In genomic region chr16:1494129-1494640, GRCh38 we compare ENCODE assay signal across 8 cellular contexts. TPM values are rescaled to one million over a fixed set of nuclear protein-coding genes. Genes with fewer than 3 reads are reported as not detected.
DNase-seq lines count a peak whose midpoint lies in the region; ATAC-seq and TF ChIP-seq lines count a peak whose summit lies in the region.

No MANE protein-coding gene starts in this region.

- H3K4me3 Mint-ChIP-seq in naive thymus-derived CD8-positive, alpha-beta T cell = peak overlapping the region; percentile 76 to 99 (median 92)

- no peaks in the 10 kb centered on the region for H3K27me3 Mint-ChIP-seq in naive thymus-derived CD8-positive, alpha-beta T cell

- ATAC-seq in esophagus mucosa (peak; percentile 24), GM21526 (IDR thresholded peaks at IDR 0.05; ENCODE audit: low FRiP score, unreplicated experiment) (no peak), GM18519 (IDR thresholded peaks at IDR 0.05; ENCODE audit: low FRiP score, unreplicated experiment) (no peak), HG03571 (IDR thresholded peaks at IDR 0.05; ENCODE audit: unreplicated experiment) (no peak)
- ATAC-seq in naive thymus-derived CD8-positive, alpha-beta T cell = no peak

- POLR2A ChIA-PET in GM10248 (lab: Yijun Ruan, JAX) = no interaction called here
- POLR2A ChIA-PET in naive thymus-derived CD8-positive, alpha-beta T cell (lab: Charles Lee) = interaction anchor here (0.6 to 3.9 kb wide), 7 partner anchors 31 to 229 kb away, joined by 3 to 37 read pairs (median 5); partner anchors contain the start of genes TMEM204 and UQCC4

- H3K36me3 Mint-ChIP-seq in naive thymus-derived CD8-positive, alpha-beta T cell = peaks cover 0 to 22% (median 0%) of the 10 kb centered on the region in 3 donors

- TF ChIP-seq CTCF in 22Rv1 (IDR thresholded peaks at IDR 0.05) (peak; percentile 29; the same call in 1 of the 2 replicates), GM10248 (IDR thresholded peaks at IDR 0.05; ENCODE audit: control extremely low read depth, extremely low read depth, low read depth, missing control alignments) (peak; percentile 16)

- H3K27ac ChIP-seq in 22Rv1 = peak overlapping the region; percentile 84

- in situ Hi-C loops in SK-MEL-5 (cut with HindIII; ENCODE audit: low pct_unique_long_range_greater_than_20kb, low sequenced_read_pairs) = no loop called here

- CTCF ChIA-PET in GM10248 (lab: Yijun Ruan, JAX) = no interaction called here

- H3K27ac Mint-ChIP-seq in naive thymus-derived CD8-positive, alpha-beta T cell = peak overlapping the region in 6 of 10 donors; percentile 26 to 100 (median 70)

- H3K4me1 Mint-ChIP-seq in naive thymus-derived CD8-positive, alpha-beta T cell = peaks cover 2 to 33% (median 15%) of the 10 kb centered on the region in 4 donors

- no peak for DNase-seq in GM10248 (ENCODE audit: extremely low spot score)
- peak; percentile 61 for DNase-seq in SK-MEL-5 (ENCODE audit: low read depth, low spot score)
- no peak for DNase-seq in naive thymus-derived CD8-positive, alpha-beta T cell

- no peaks in the 10 kb centered on the region for H3K9me3 Mint-ChIP-seq in naive thymus-derived CD8-positive, alpha-beta T cell

RNA-seq across cellular contexts. Expression of gene TELO2, which starts 1.0 kb away (rescaled TPM):
- total RNA-seq in SK-MEL-5 (2014; rRNA removed; shearing (Covaris generic)) = 9.5 and 9.8 TPM in 2 replicates
- polyA plus RNA-seq in SK-MEL-5 (2015; cell fraction: cytosol; rRNA removed) = 33.4 and 38.1 TPM in 2 replicates
- polyA plus RNA-seq in SK-MEL-5 (2015; cell fraction: nucleus; rRNA removed) = 291 and 304 TPM in 2 replicates
- 21.3 TPM for total RNA-seq in esophagus mucosa
- total RNA-seq in naive thymus-derived CD8-positive, alpha-beta T cell = 10 to 100 TPM; 42.6 to 51.5 TPM
- 10 to 100 TPM in 2 of 3 donors, 1 to 10 TPM in 1; 9.8 to 18.1 (median 14.9) TPM for polyA plus RNA-seq in naive thymus-derived CD8-positive, alpha-beta T cell

RNA-seq across cellular contexts. Expression of gene PTX4, which starts 5.4 kb away (rescaled TPM):
- not detected in 2 replicates for total RNA-seq in SK-MEL-5 (2014; rRNA removed; shearing (Covaris generic))
- polyA plus RNA-seq in SK-MEL-5 (2015; cell fraction: cytosol; rRNA removed) = not detected in 2 replicates
- not detected in 2 replicates for polyA plus RNA-seq in SK-MEL-5 (2015; cell fraction: nucleus; rRNA removed)
- not detected for total RNA-seq in esophagus mucosa
- not detected for total RNA-seq in naive thymus-derived CD8-positive, alpha-beta T cell
- not detected for polyA plus RNA-seq in naive thymus-derived CD8-positive, alpha-beta T cell

RNA-seq across cellular contexts. Expression of gene CLCN7, which starts 19.4 kb away (rescaled TPM):
- 277 and 308 TPM in 2 replicates for total RNA-seq in SK-MEL-5 (2014; rRNA removed; shearing (Covaris generic))
- 483 and 561 TPM in 2 replicates for polyA plus RNA-seq in SK-MEL-5 (2015; cell fraction: cytosol; rRNA removed)
- polyA plus RNA-seq in SK-MEL-5 (2015; cell fraction: nucleus; rRNA removed) = 1,289 and 1,392 TPM in 2 replicates
- total RNA-seq in esophagus mucosa = 18.6 TPM
- total RNA-seq in naive thymus-derived CD8-positive, alpha-beta T cell = 100 to 1,000 TPM; 112 to 116 TPM
- 10 to 100 TPM; 18.7 to 34.7 (median 24.2) TPM for polyA plus RNA-seq in naive thymus-derived CD8-positive, alpha-beta T cell

RNA-seq across cellular contexts. Expression of gene TMEM204, which starts 39.3 kb away (rescaled TPM):
- not detected in 2 replicates for total RNA-seq in SK-MEL-5 (2014; rRNA removed; shearing (Covaris generic))
- not detected in 2 replicates for polyA plus RNA-seq in SK-MEL-5 (2015; cell fraction: cytosol; rRNA removed)
- not detected in 2 replicates for polyA plus RNA-seq in SK-MEL-5 (2015; cell fraction: nucleus; rRNA removed)
- total RNA-seq in esophagus mucosa = 2.8 TPM
- total RNA-seq in naive thymus-derived CD8-positive, alpha-beta T cell = 100 to 1,000 TPM; 186 to 196 TPM
- 100 to 1,000 TPM in 2 of 3 donors, 10 to 100 TPM in 1; 95.9 to 135 (median 125) TPM for polyA plus RNA-seq in naive thymus-derived CD8-positive, alpha-beta T cell

RNA-seq across cellular contexts. Expression of gene CCDC154, which starts 49.8 kb away (rescaled TPM):
- 0.40 and 1.0 TPM in 2 replicates for total RNA-seq in SK-MEL-5 (2014; rRNA removed; shearing (Covaris generic))
- polyA plus RNA-seq in SK-MEL-5 (2015; cell fraction: cytosol; rRNA removed) = 0.18 TPM in 1 of 2 replicates, not detected in the other
- polyA plus RNA-seq in SK-MEL-5 (2015; cell fraction: nucleus; rRNA removed) = 9.5 and 26.8 TPM in 2 replicates
- 0.12 TPM for total RNA-seq in esophagus mucosa
- total RNA-seq in naive thymus-derived CD8-positive, alpha-beta T cell = 10 to 100 TPM; 14.0 to 15.5 TPM
- not detected for polyA plus RNA-seq in naive thymus-derived CD8-positive, alpha-beta T cell
